Comparison of ENCODE assay signal across 22 cellular contexts in the genomic region with DNA sequence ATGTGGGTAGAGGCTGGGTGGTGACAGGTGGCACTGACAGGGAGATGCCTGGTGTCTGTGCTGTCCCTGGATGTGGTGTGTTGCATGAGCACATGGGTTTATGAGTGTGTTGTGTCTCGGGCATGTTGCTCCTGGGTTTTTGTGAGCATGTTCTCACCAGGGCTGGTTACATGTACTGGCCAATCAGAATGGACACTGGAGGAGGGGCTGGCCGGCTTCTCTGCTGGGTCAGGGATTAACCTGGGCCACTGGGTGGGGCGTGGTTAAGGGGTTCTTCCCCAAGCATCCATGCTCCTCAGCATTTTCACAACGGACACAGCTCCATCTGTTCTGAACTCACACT. TPM values are rescaled to one million over a fixed set of nuclear protein-coding genes. Genes with fewer than 3 reads are reported as not detected.
A peak's percentile ranks its signal among the peaks of the same experiment; 100 is the strongest.
DNase-seq lines count a peak whose midpoint lies in the region; ATAC-seq, FAIRE-seq and TF ChIP-seq lines count a peak whose summit lies in the region.
"Had no signal": no experiment of that assay in that cellular context is flagged by ENCODE, and none has a peak within 500 bp of the region (broad histone marks: within the 10 kb centered on the region; RNA-seq: fewer than 3 reads in every experiment).

No MANE protein-coding gene starts in this region.

- H3K4me1 ChIP-seq in endothelial cell of umbilical vein (ENCODE audit: control insufficient read depth, extremely low read depth, insufficient read depth, low read length) (peaks cover 8% of the 10 kb centered on the region), skeletal muscle satellite cell (ENCODE audit: control insufficient read depth, insufficient read depth, low read length) (peaks cover 12% of the 10 kb centered on the region), vagina (no peaks in the 10 kb centered on the region)
- H3K4me1 ChIP-seq: foreskin keratinocyte, testis had no signal

- H3K27me3 ChIP-seq in endothelial cell of umbilical vein (ENCODE audit: control insufficient read depth in 2 of 2, insufficient read depth in 2 of 2, low read length in 2 of 2) (peaks cover 0 to 2% of the 10 kb centered on the region in 2 experiments), skeletal muscle satellite cell (ENCODE audit: control insufficient read depth, insufficient read depth, low read length) (peaks cover 20% of the 10 kb centered on the region), vagina (no peaks in the 10 kb centered on the region)
- H3K27me3 ChIP-seq: neutrophil, testis had no signal

- H3K9me3 ChIP-seq in endothelial cell of umbilical vein (replicated peaks; ENCODE audit: control insufficient read depth, insufficient read depth, low read length) (no peaks in the 10 kb centered on the region), skeletal muscle satellite cell (replicated peaks; ENCODE audit: low read length) (no peaks in the 10 kb centered on the region), vagina (no peaks in the 10 kb centered on the region)
- H3K9me3 ChIP-seq: heart right ventricle, neutrophil, testis had no signal

- peak overlapping the region; percentile 36 for H3K27ac Mint-ChIP-seq in activated CD4-positive, alpha-beta T cell treated with anti-CD3 and anti-CD28 coated beads, Interleukin-2, amount 10 ng/mL, durations not matched to agents 7 days and 5 days
- no peak overlapping the region for H3K27ac Mint-ChIP-seq in activated CD4-positive, alpha-beta T cell treated with anti-CD3 and anti-CD28 coated beads for 36 hours
- H3K27ac Mint-ChIP-seq: activated B cell treated with CpG ODN at 0.5 μM for 24 hours; activated CD4-positive, alpha-beta memory T cell treated with anti-CD3 and anti-CD28 coated beads for 36 hours; activated naive CD4-positive, alpha-beta T cell treated with anti-CD3 and anti-CD28 coated beads, Interleukin-2, amount 50 U/mL, for 24 hours; activated T-helper 2 cell treated with anti-CD3 and anti-CD28 coated beads, Interferon-gamma antibody, Interleukin-2, Interleukin-4, amounts not matched to agents 10 μg/mL and 5 μg/mL and 100 μg/mL, durations not matched to agents 14 hours and 24 hours and 36 hours; progenitor cell of endocrine pancreas had no signal

- TF ChIP-seq POLR2A in endothelial cell of umbilical vein (IDR thresholded peaks at IDR 0.05; ENCODE audit: low read depth, low read length) (no peak), vagina (IDR thresholded peaks at IDR 0.05) (no peak)

- H3K27ac ChIP-seq in endothelial cell of umbilical vein (ENCODE audit: insufficient read depth, low read depth, low read length) (no peak overlapping the region), vagina (no peak overlapping the region)
- H3K27ac ChIP-seq: foreskin keratinocyte, neutrophil, PC-9, testis had no signal

- DNase-seq in activated CD4-positive, alpha-beta T cell treated with anti-CD3 and anti-CD28 coated beads, Interleukin-2, amount 10 ng/mL, durations not matched to agents 7 days and 5 days = no peak
- DNase-seq in activated CD4-positive, alpha-beta T cell treated with anti-CD3 and anti-CD28 coated beads for 36 hours = no peak
- DNase-seq in endothelial cell of umbilical vein (ENCODE audit: low read depth, low spot score) = no peak
- DNase-seq in D721Med (ENCODE audit: insufficient read length, low spot score) = no peak
- DNase-seq in HK-2 (ENCODE audit: unreplicated experiment) = no peak
- no peak for DNase-seq in vagina (ENCODE audit: extremely low spot score in 2 of 2)
- DNase-seq: DMS 273 treated with DMSO at 0.1 percent for 48 hours had no signal

- FAIRE-seq in endothelial cell of umbilical vein (lab: Jason Lieb, UNC) = peak; percentile 8
- FAIRE-seq in D721Med (lab: Jason Lieb, UNC) = no peak
- FAIRE-seq: colon had no signal

- H3K36me3 ChIP-seq in endothelial cell of umbilical vein (ENCODE audit: control insufficient read depth in 2 of 2, extremely low read depth in 1 of 2, insufficient read depth in 2 of 2, low read length in 2 of 2) (no peaks in the 10 kb centered on the region), skeletal muscle satellite cell (ENCODE audit: insufficient read depth, low read length) (no peaks in the 10 kb centered on the region), vagina (no peaks in the 10 kb centered on the region)
- H3K36me3 ChIP-seq: heart right ventricle, neutrophil had no signal

- CTCF ChIA-PET in activated CD4-positive, alpha-beta T cell treated with anti-CD3 and anti-CD28 coated beads, Interleukin-2, amount 10 ng/mL, durations not matched to agents 7 days and 5 days (lab: Charles Lee) = interaction anchor here (0.6 to 1.0 kb wide), 4 partner anchors 11 to 213 kb away, joined by 3 read pairs; no protein-coding TSS in a partner anchor
- CTCF ChIA-PET in activated CD4-positive, alpha-beta T cell treated with anti-CD3 and anti-CD28 coated beads for 36 hours (lab: Charles Lee) = interaction anchor here (0.7 to 1.9 kb wide), 14 partner anchors 9 to 313 kb away, joined by 3 to 9 read pairs (median 3); a partner anchor contains a TSS
- CTCF ChIA-PET in endothelial cell of umbilical vein (lab: Charles Lee) = interaction anchor here (0.6 to 1.6 kb wide), 9 partner anchors 9 to 371 kb away, joined by 3 to 9 read pairs (median 3); a partner anchor contains a TSS

- H3K9me1 ChIP-seq in endothelial cell of umbilical vein (replicated peaks; ENCODE audit: control insufficient read depth, extremely low read depth, insufficient read depth, low read length) = no peaks in the 10 kb centered on the region

- no peak overlapping the region for H3K9ac ChIP-seq in endothelial cell of umbilical vein (replicated peaks; ENCODE audit: extremely low read depth, insufficient read depth, low read length)
- no peak overlapping the region for H3K9ac ChIP-seq in skeletal muscle satellite cell (ENCODE audit: low read depth, low read length)

- H3K4me2 ChIP-seq in endothelial cell of umbilical vein (ENCODE audit: insufficient read depth, low read length) (no peak overlapping the region), skeletal muscle satellite cell (ENCODE audit: low read length) (peak overlapping the region; percentile 36)
- H3K4me2 ChIP-seq: PC-9 had no signal

- peaks cover 6% of the 10 kb centered on the region for H3K27me3 Mint-ChIP-seq in activated CD4-positive, alpha-beta T cell treated with anti-CD3 and anti-CD28 coated beads, Interleukin-2, amount 10 ng/mL, durations not matched to agents 7 days and 5 days
- no peaks in the 10 kb centered on the region for H3K27me3 Mint-ChIP-seq in activated CD4-positive, alpha-beta T cell treated with anti-CD3 and anti-CD28 coated beads for 36 hours
- H3K27me3 Mint-ChIP-seq: activated B cell treated with CpG ODN at 0.5 μM for 24 hours had no signal

- dilution Hi-C loops in endothelial cell of umbilical vein (cut with MboI; ENCODE audit: extremely low pct_ligation_motif_present, low sequenced_read_pairs) = no loop called here

- no peaks in the 10 kb centered on the region for H4K20me1 ChIP-seq in endothelial cell of umbilical vein (replicated peaks; ENCODE audit: control insufficient read depth, extremely low read depth, insufficient read depth, low read length)

- no peaks in the 10 kb centered on the region for H3K79me2 ChIP-seq in endothelial cell of umbilical vein (ENCODE audit: control insufficient read depth, insufficient read depth, low read length)

- no peaks in the 10 kb centered on the region for H3K36me3 Mint-ChIP-seq in activated CD4-positive, alpha-beta T cell treated with anti-CD3 and anti-CD28 coated beads, Interleukin-2, amount 10 ng/mL, durations not matched to agents 7 days and 5 days (ENCODE audit: low read depth)
- H3K36me3 Mint-ChIP-seq in activated CD4-positive, alpha-beta T cell treated with anti-CD3 and anti-CD28 coated beads for 36 hours (ENCODE audit: low read depth) = no peaks in the 10 kb centered on the region
- H3K36me3 Mint-ChIP-seq: activated CD4-positive, alpha-beta memory T cell treated with anti-CD3 and anti-CD28 coated beads for 36 hours; CD4-positive, CD25-positive, alpha-beta regulatory T cell had no signal

- H3K4me1 Mint-ChIP-seq in activated CD4-positive, alpha-beta T cell treated with anti-CD3 and anti-CD28 coated beads, Interleukin-2, amount 10 ng/mL, durations not matched to agents 7 days and 5 days = peaks cover 16% of the 10 kb centered on the region
- H3K4me1 Mint-ChIP-seq in activated CD4-positive, alpha-beta T cell treated with anti-CD3 and anti-CD28 coated beads for 36 hours = peaks cover 11% of the 10 kb centered on the region
- H3K4me1 Mint-ChIP-seq: H9 had no signal

- no peak overlapping the region for H2AFZ ChIP-seq in endothelial cell of umbilical vein (ENCODE audit: low read depth, low read length)
- H2AFZ ChIP-seq: PC-9 had no signal

- H3K4me3 Mint-ChIP-seq in activated CD4-positive, alpha-beta T cell treated with anti-CD3 and anti-CD28 coated beads, Interleukin-2, amount 10 ng/mL, durations not matched to agents 7 days and 5 days = no peak overlapping the region
- H3K4me3 Mint-ChIP-seq in activated CD4-positive, alpha-beta T cell treated with anti-CD3 and anti-CD28 coated beads for 36 hours = no peak overlapping the region
- H3K4me3 Mint-ChIP-seq: activated B cell treated with CpG ODN at 0.5 μM for 24 hours; activated CD4-positive, alpha-beta memory T cell treated with anti-CD3 and anti-CD28 coated beads for 36 hours; activated naive CD4-positive, alpha-beta T cell treated with anti-CD3 and anti-CD28 coated beads, Interleukin-2, amount 50 U/mL, for 24 hours; H9 had no signal

- POLR2A ChIA-PET in activated CD4-positive, alpha-beta T cell treated with anti-CD3 and anti-CD28 coated beads, Interleukin-2, amount 10 ng/mL, durations not matched to agents 7 days and 5 days (lab: Charles Lee) = no interaction called here
- POLR2A ChIA-PET in activated CD4-positive, alpha-beta T cell treated with anti-CD3 and anti-CD28 coated beads for 36 hours (lab: Charles Lee) = interaction anchor here (0.6 to 1.0 kb wide), 2 partner anchors 24 to 822 kb away, joined by 4 read pairs; no protein-coding TSS in a partner anchor
- POLR2A ChIA-PET in endothelial cell of umbilical vein (lab: Charles Lee) = no interaction called here

- no TSS peak for BruUV-seq in endothelial cell of umbilical vein (replicated peaks; lab: Mats Ljungman, UMichigan)

- no peak for ATAC-seq in activated CD4-positive, alpha-beta T cell treated with anti-CD3 and anti-CD28 coated beads for 36 hours
- peak; percentile 3 for ATAC-seq in HG02798 (IDR thresholded peaks at IDR 0.05; ENCODE audit: poor library complexity, unreplicated experiment)

- H3K9me3 Mint-ChIP-seq in activated CD4-positive, alpha-beta T cell treated with anti-CD3 and anti-CD28 coated beads, Interleukin-2, amount 10 ng/mL, durations not matched to agents 7 days and 5 days = no peaks in the 10 kb centered on the region
- no peaks in the 10 kb centered on the region for H3K9me3 Mint-ChIP-seq in activated CD4-positive, alpha-beta T cell treated with anti-CD3 and anti-CD28 coated beads for 36 hours (ENCODE audit: low read depth)
- H3K9me3 Mint-ChIP-seq: activated B cell treated with CpG ODN at 0.5 μM for 24 hours; activated CD4-positive, alpha-beta memory T cell treated with anti-CD3 and anti-CD28 coated beads for 36 hours; activated naive CD4-positive, alpha-beta T cell treated with anti-CD3 and anti-CD28 coated beads, Interleukin-2, amount 50 U/mL, for 24 hours; activated T-helper 2 cell treated with anti-CD3 and anti-CD28 coated beads, Interferon-gamma antibody, Interleukin-2, Interleukin-4, amounts not matched to agents 10 μg/mL and 5 μg/mL and 100 μg/mL, durations not matched to agents 14 hours and 24 hours and 36 hours; CD4-positive, CD25-positive, alpha-beta regulatory T cell had no signal

- no peak overlapping the region for H3K4me3 ChIP-seq in endothelial cell of umbilical vein (replicated peaks in 1 of 3; ENCODE audit: insufficient read depth in 1 of 3, low read depth in 1 of 3, low read length in 3 of 3)
- H3K4me3 ChIP-seq in skeletal muscle satellite cell (ENCODE audit: low read length) = no peak overlapping the region
- H3K4me3 ChIP-seq in vagina = no peak overlapping the region
- H3K4me3 ChIP-seq: heart right ventricle, PC-9, testis had no signal

- no peak for TF ChIP-seq CTCF in endothelial cell of umbilical vein (IDR thresholded peaks at IDR 0.05; ENCODE audit: extremely low read depth in 1 of 2, insufficient read depth in 1 of 2, low read depth in 1 of 2, low read length in 2 of 2)
- no peak for TF ChIP-seq CTCF in D721Med (IDR thresholded peaks at IDR 0.05; ENCODE audit: insufficient read depth, missing control alignments)
- TF ChIP-seq CTCF in vagina (IDR thresholded peaks at IDR 0.05) = no peak

- intact Hi-C loops in activated CD4-positive, alpha-beta T cell treated with anti-CD3 and anti-CD28 coated beads for 36 hours (cut with DNase I, micrococcal nuclease) = no loop called here
- intact Hi-C loops in endothelial cell of umbilical vein (cut with micrococcal nuclease) = loop anchor here (1.0 to 2.0 kb wide), 3 partner anchors 19 to 312 kb away; no protein-coding TSS in a partner anchor
- intact Hi-C loops in vagina (cut with DNase I) = no loop called here

RNA-seq across cellular contexts. Expression of a gene that starts 20.8 kb away (rescaled TPM):
- total RNA-seq in activated CD4-positive, alpha-beta T cell treated with anti-CD3 and anti-CD28 coated beads, Interleukin-2, amount 10 ng/mL, durations not matched to agents 7 days and 5 days = 10 to 100 TPM; 74.5 to 77.2 TPM
- total RNA-seq in activated CD4-positive, alpha-beta T cell treated with anti-CD3 and anti-CD28 coated beads for 36 hours = 10 to 100 TPM; 63.7 to 64.2 TPM
- total RNA-seq in endothelial cell of umbilical vein (154 and 159 TPM in 2 replicates), vagina (26.3 TPM)
- polyA plus RNA-seq in endothelial cell of umbilical vein = 85.6 and 86.2 TPM in 2 replicates
- 75.4 and 78.2 TPM in 2 replicates for polyA plus RNA-seq in endothelial cell of umbilical vein (2011; cell fraction: cytosol; rRNA removed)
- 48.0 and 51.2 TPM in 2 replicates for polyA plus RNA-seq in endothelial cell of umbilical vein (2011; cell fraction: nucleus; rRNA removed)
- polyA plus RNA-seq in endothelial cell of umbilical vein (2012) = 105 and 140 TPM in 2 replicates
- polyA minus RNA-seq in endothelial cell of umbilical vein = 159 and 181 TPM in 2 replicates
- 29.9 TPM for polyA minus RNA-seq in endothelial cell of umbilical vein (2011; cell fraction: cytosol; rRNA and poly(A)+ RNA removed)
- 54.7 and 67.8 TPM in 2 replicates for polyA minus RNA-seq in endothelial cell of umbilical vein (2011; cell fraction: nucleus; rRNA and poly(A)+ RNA removed)
- 31.9 and 38.2 TPM in 2 replicates for total RNA-seq in skeletal muscle satellite cell (2012; rRNA removed)
